Comparison of ENCODE assay signal across 19 cellular contexts in genomic region chr9:96379461-96379860, GRCh38.
"Had no signal": no experiment of that assay in that cellular context is flagged by ENCODE, and none has a peak within 500 bp of the region (broad histone marks: within the 10 kb centered on the region; RNA-seq: fewer than 3 reads in every experiment).

No MANE protein-coding gene starts in this region.

- ATAC-seq: effector memory CD8-positive, alpha-beta T cell; left cardiac atrium; naive thymus-derived CD4-positive, alpha-beta T cell; psoas muscle; sciatic nerve; stimulated activated naive B cell treated with anti-CD40 and anti-IgM and Interleukin-4, amounts not matched to agents 10 μg/mL and 1 μg/mL and 100 μg/mL, for 72 hours; upper lobe of right lung had no signal

- H3K27me3 ChIP-seq: cardiac muscle cell, neutrophil, suprapubic skin, upper lobe of right lung had no signal

- DNase-seq: activated CD4-positive, alpha-beta T cell treated with anti-CD3 and anti-CD28 coated beads, Interleukin-2, amount 50 U/mL, for 4 hours; activated CD4-positive, CD25-positive, alpha-beta regulatory T cell treated with anti-CD3 and anti-CD28 coated beads, Interleukin-2, amount 50 U/mL, for 72 hours; activated T-cell treated with anti-CD3 and anti-CD28 coated beads, Interleukin-2, amount 50 U/mL, for 1 hour; anterior cingulate cortex; cortex of kidney; effector memory CD8-positive, alpha-beta T cell; hypothalamus; left cardiac atrium; naive thymus-derived CD4-positive, alpha-beta T cell; psoas muscle; stimulated activated CD4-positive, alpha-beta T cell treated with anti-CD3 and anti-CD28 coated beads, Interleukin-2, amount 100 ng/mL, for 24 hours; stimulated activated naive B cell treated with anti-CD40 and anti-IgM and Interleukin-4, amounts not matched to agents 10 μg/mL and 1 μg/mL and 100 μg/mL, for 72 hours; upper lobe of right lung had no signal

- H3K27ac ChIP-seq: cardiac muscle cell, epithelial cell of prostate, neutrophil, psoas muscle, suprapubic skin, upper lobe of right lung had no signal

- H3K9me3 ChIP-seq: neutrophil, psoas muscle, suprapubic skin, upper lobe of right lung had no signal

- H3K4me3 ChIP-seq: cardiac muscle cell, lung, psoas muscle, suprapubic skin, upper lobe of right lung had no signal

- H3K36me3 ChIP-seq: cardiac muscle cell, neutrophil, suprapubic skin, upper lobe of right lung had no signal
